In genomic region chr1:156122519-156123355, GRCh38 we compare ENCODE assay signal across 1 cellular context.
A peak's percentile ranks its signal among the peaks of the same experiment; 100 is the strongest.
TF ChIP-seq lines count a peak whose summit lies in the region.

No MANE protein-coding gene starts in this region.

TF ChIP-seq in HEK293, 187 proteins besides CTCF, POLR2A, EP300 and RAD21 (continued from another document):
- TF ChIP-seq ZNF148 (tag by site-specific recombination; IDR thresholded peaks at IDR 0.05; ENCODE audit: borderline replicate concordance) (no peak), GLI2 (tag by site-specific recombination; IDR thresholded peaks at IDR 0.05; ENCODE audit: borderline replicate concordance, low read depth) (no peak), ZNF518A (tag by site-specific recombination; conservative IDR thresholded peaks at IDR 0.05; ENCODE audit: low read depth) (no peak), ZNF621 (tag by site-specific recombination; IDR thresholded peaks at IDR 0.05) (no peak), ZNF2 (tag by site-specific recombination; IDR thresholded peaks at IDR 0.05) (no peak), ZNF211 (tag by site-specific recombination; IDR thresholded peaks at IDR 0.05; ENCODE audit: low read depth) (no peak), ZFHX2 (tag by site-specific recombination; conservative IDR thresholded peaks at IDR 0.05) (no peak), ZNF239 (tag by site-specific recombination; IDR thresholded peaks at IDR 0.05) (no peak), ZNF561 (tag by site-specific recombination; IDR thresholded peaks at IDR 0.05; ENCODE audit: borderline replicate concordance) (no peak), ZNF324 (tag by site-specific recombination; IDR thresholded peaks at IDR 0.05) (no peak), TRIM28 (IDR thresholded peaks at IDR 0.05; ENCODE audit: borderline replicate concordance, low read length) (no peak), ZNF585B (tag by site-specific recombination; IDR thresholded peaks at IDR 0.05) (no peak), GLI4 (tag by site-specific recombination; IDR thresholded peaks at IDR 0.05) (no peak), HIC1 (tag by site-specific recombination; IDR thresholded peaks at IDR 0.05) (peak; percentile 66; the same call in 1 of the 2 replicates), ZNF48 (tag by site-specific recombination; IDR thresholded peaks at IDR 0.05) (no peak), ZNF426 (tag by site-specific recombination; IDR thresholded peaks at IDR 0.05) (no peak), ZNF776 (tag by site-specific recombination; IDR thresholded peaks at IDR 0.05; ENCODE audit: borderline replicate concordance) (no peak), ZFP3 (tag by site-specific recombination; IDR thresholded peaks at IDR 0.05; ENCODE audit: low read depth) (no peak), ELK4 (IDR thresholded peaks at IDR 0.05; ENCODE audit: borderline replicate concordance, low read depth, low read length) (no peak), ZNF214 (tag by site-specific recombination; IDR thresholded peaks at IDR 0.05; ENCODE audit: borderline replicate concordance) (no peak), ZFP37 (tag by site-specific recombination; IDR thresholded peaks at IDR 0.05) (no peak), ZNF629 (tag by site-specific recombination; IDR thresholded peaks at IDR 0.05) (no peak), SP2 (tag by site-specific recombination; IDR thresholded peaks at IDR 0.05) (no peak), ZNF645 (tag by site-specific recombination; IDR thresholded peaks at IDR 0.05) (no peak), PRDM10 (tag by site-specific recombination; IDR thresholded peaks at IDR 0.05) (peak; percentile 88), PRDM4 (tag by site-specific recombination; IDR thresholded peaks at IDR 0.05) (no peak), ZNF302 (tag by site-specific recombination; IDR thresholded peaks at IDR 0.05; ENCODE audit: low read depth) (no peak), ZNF514 (tag by site-specific recombination; IDR thresholded peaks at IDR 0.05) (no peak), ZNF560 (tag by site-specific recombination; IDR thresholded peaks at IDR 0.05; ENCODE audit: borderline replicate concordance) (no peak), ZSCAN18 (tag by site-specific recombination; IDR thresholded peaks at IDR 0.05) (no peak), ZNF24 (tag by site-specific recombination; IDR thresholded peaks at IDR 0.05) (no peak), ZNF366 (tag by site-specific recombination; conservative IDR thresholded peaks at IDR 0.05) (peak; percentile 33; the same call in 1 of the 2 replicates)
